Comparison of ENCODE assay signal across 20 cellular contexts in the genomic region with DNA sequence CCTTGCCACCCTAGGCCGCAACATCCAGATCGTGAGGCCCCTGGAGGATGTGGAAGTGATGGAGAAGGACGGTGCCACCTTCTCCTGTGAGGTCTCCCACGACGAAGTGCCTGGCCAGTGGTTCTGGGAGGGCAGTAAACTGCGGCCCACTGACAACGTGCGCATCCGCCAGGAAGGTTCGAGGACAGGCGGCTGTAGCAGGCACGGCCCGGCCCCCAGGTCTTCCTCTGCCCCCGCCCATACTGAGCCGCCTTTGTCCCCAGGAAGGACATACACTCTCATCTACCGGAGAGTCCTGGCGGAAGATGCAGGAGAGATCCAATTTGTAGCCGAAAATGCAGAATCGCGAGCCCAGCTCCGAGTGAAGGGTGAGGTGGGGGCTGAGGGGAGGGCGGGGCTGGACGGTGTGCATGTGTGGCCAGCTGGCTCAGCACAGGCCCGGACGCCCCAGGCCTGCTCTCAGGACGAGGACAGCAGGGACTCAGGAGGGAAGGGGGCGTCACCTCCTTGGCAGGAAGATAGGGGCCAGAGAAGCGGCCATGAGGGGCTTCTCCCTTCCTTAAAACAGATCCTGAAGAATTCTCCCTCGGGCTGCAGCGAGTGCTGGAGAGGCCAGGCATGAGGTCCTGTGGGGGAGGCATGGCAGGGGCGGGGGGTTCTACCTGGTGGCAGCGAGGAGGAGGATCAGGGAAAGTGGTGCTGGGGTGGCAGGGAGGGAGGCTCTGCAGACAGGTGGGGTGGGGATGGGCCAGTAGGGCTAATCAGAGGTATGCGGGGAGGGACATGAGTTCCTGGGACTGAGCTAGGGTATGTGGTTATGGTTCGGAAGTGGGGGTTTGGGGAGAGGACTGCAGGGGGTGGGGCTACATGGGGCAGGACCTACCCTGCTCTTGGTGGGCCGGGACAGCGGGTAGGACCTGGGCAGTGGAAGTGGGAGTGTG.
A peak's percentile ranks its signal among the peaks of the same experiment; 100 is the strongest.
DNase-seq lines count a peak whose midpoint lies in the region; ATAC-seq and TF ChIP-seq lines count a peak whose summit lies in the region.
"Had no signal": no experiment of that assay in that cellular context is flagged by ENCODE, and none has a peak within 500 bp of the region (broad histone marks: within the 10 kb centered on the region; RNA-seq: fewer than 3 reads in every experiment).

No MANE protein-coding gene starts in this region.

- H3K27me3 Mint-ChIP-seq in T-helper 17 cell (no peaks in the 10 kb centered on the region), type B pancreatic cell (no peaks in the 10 kb centered on the region)
- H3K27me3 Mint-ChIP-seq: activated CD4-positive, alpha-beta T cell treated with anti-CD3 and anti-CD28 coated beads for 36 hours; activated naive CD8-positive, alpha-beta T cell treated with anti-CD3 and anti-CD28 coated beads, Interleukin-2, amount 50 U/mL, for 24 hours; CD4-positive, CD25-positive, alpha-beta regulatory T cell had no signal

- DNase-seq in cardiac septum (ENCODE audit: low spot score) (peak; percentile 61), left cardiac atrium (no peak), T-helper 17 cell (no peak), mesenteric fat pad (ENCODE audit: low spot score) (peak; percentile 82), type B pancreatic cell (ENCODE audit: extremely low spot score, unreplicated experiment) (no peak), putamen (ENCODE audit: low spot score) (no peak)
- DNase-seq: activated CD4-positive, alpha-beta T cell treated with anti-CD3 and anti-CD28 coated beads for 36 hours; activated gamma-delta T cell; activated naive CD8-positive, alpha-beta T cell treated with anti-CD3 and anti-CD28 coated beads, Interleukin-2, amount 50 U/mL, for 24 hours; CD4-positive, CD25-positive, alpha-beta regulatory T cell; cerebellar nuclear complex; EL; NCI-H1092; NCI-H2029; NCI-H69 had no signal

- ATAC-seq in left cardiac atrium (no peak), T-helper 17 cell (no peak), HG03460 (IDR thresholded peaks at IDR 0.05; ENCODE audit: unreplicated experiment) (no peak)
- ATAC-seq: activated CD4-positive, alpha-beta T cell treated with anti-CD3 and anti-CD28 coated beads for 36 hours; activated naive CD8-positive, alpha-beta T cell treated with anti-CD3 and anti-CD28 coated beads, Interleukin-2, amount 50 U/mL, for 24 hours had no signal

- H3K9me3 ChIP-seq in T-helper 17 cell (ENCODE audit: control insufficient read depth, low read length, poor library complexity, severe bottlenecking) = no peaks in the 10 kb centered on the region
- H3K9me3 ChIP-seq: Peyer's patch, SJSA1 had no signal

- H3K4me3 Mint-ChIP-seq in T-helper 17 cell = no peak overlapping the region
- H3K4me3 Mint-ChIP-seq in type B pancreatic cell = no peak overlapping the region
- H3K4me3 Mint-ChIP-seq: activated naive CD8-positive, alpha-beta T cell treated with anti-CD3 and anti-CD28 coated beads, Interleukin-2, amount 50 U/mL, for 24 hours; neural progenitor cell; T-helper 1 cell treated with Interleukin-12 subunit alpha and Interleukin-12 subunit beta and Interleukin-4 antibody, amounts not matched to agents 30 μg/mL and 1 μg/mL, for 36 hours had no signal

- peaks cover 17% of the 10 kb centered on the region for H3K4me1 Mint-ChIP-seq in T-helper 17 cell
- no peaks in the 10 kb centered on the region for H3K4me1 Mint-ChIP-seq in type B pancreatic cell (ENCODE audit: unreplicated experiment)

- TF ChIP-seq CTCF in type B pancreatic cell (conservative IDR thresholded peaks at IDR 0.05) = no peak

- intact Hi-C loops in cardiac septum (cut with DNase I) (no loop called here), left cardiac atrium (cut with DNase I) (no loop called here)

- no peaks in the 10 kb centered on the region for H3K9me3 Mint-ChIP-seq in type B pancreatic cell
- H3K9me3 Mint-ChIP-seq: activated naive CD8-positive, alpha-beta T cell treated with anti-CD3 and anti-CD28 coated beads, Interleukin-2, amount 50 U/mL, for 24 hours; CD4-positive, CD25-positive, alpha-beta regulatory T cell; neural progenitor cell; T-helper 1 cell treated with Interleukin-12 subunit alpha and Interleukin-12 subunit beta and Interleukin-4 antibody, amounts not matched to agents 30 μg/mL and 1 μg/mL, for 36 hours had no signal

- H3K36me3 Mint-ChIP-seq in T-helper 17 cell (ENCODE audit: low read depth) (no peaks in the 10 kb centered on the region), type B pancreatic cell (no peaks in the 10 kb centered on the region)
- H3K36me3 Mint-ChIP-seq: CD4-positive, CD25-positive, alpha-beta regulatory T cell; neural progenitor cell had no signal

- H3K27ac Mint-ChIP-seq in T-helper 17 cell (peak overlapping the region; percentile 9), type B pancreatic cell (no peak overlapping the region)
- H3K27ac Mint-ChIP-seq: activated CD4-positive, alpha-beta T cell treated with anti-CD3 and anti-CD28 coated beads for 36 hours; activated naive CD8-positive, alpha-beta T cell treated with anti-CD3 and anti-CD28 coated beads, Interleukin-2, amount 50 U/mL, for 24 hours; CD4-positive, CD25-positive, alpha-beta regulatory T cell; neural progenitor cell; T-helper 1 cell treated with Interleukin-12 subunit alpha and Interleukin-12 subunit beta and Interleukin-4 antibody, amounts not matched to agents 30 μg/mL and 1 μg/mL, for 36 hours had no signal

Comparison
In these comparisons a context has a peak if more than half of its experiments do, and no peak if none do; other contexts are left out.
1. DNase-seq: peak in cardiac septum (single experiment) and mesenteric fat pad (single experiment); none in left cardiac atrium (single experiment), T-helper 17 cell (0 of 3), type B pancreatic cell (single experiment) and putamen (single experiment).